26 cellular contexts compared by ENCODE assay signal in the genomic region with DNA sequence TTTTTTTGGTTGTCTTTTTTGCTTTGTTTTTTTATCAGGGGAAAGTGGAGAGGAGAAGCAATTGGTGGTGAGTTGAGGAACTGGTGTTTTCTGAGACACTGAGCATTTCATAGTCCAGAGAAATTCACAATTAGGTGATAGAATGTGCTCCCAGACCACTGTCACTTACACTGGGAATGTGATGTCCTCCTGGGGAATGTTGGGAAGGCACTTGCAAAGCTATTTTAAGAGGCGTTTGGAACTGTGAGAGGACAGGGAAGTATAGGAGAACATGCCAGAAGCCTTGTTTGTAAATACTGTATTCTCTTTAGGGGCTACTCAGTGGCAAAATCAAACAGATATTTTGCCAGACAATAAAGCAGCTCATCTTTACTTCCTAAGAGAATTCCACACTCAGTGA. TPM values are rescaled to one million over a fixed set of nuclear protein-coding genes. Genes with fewer than 3 reads are reported as not detected.
"Had no signal": no experiment of that assay in that cellular context is flagged by ENCODE, and none has a peak within 500 bp of the region (broad histone marks: within the 10 kb centered on the region; RNA-seq: fewer than 3 reads in every experiment).

No MANE protein-coding gene starts in this region.

- H3K4me1 ChIP-seq: breast epithelium, pancreas, prostate gland, tibial nerve, uterus had no signal

- H3K36me3 ChIP-seq: breast epithelium, gastroesophageal sphincter, pancreas, prostate gland, tibial nerve, uterus had no signal

- H3K27ac ChIP-seq: breast epithelium, pancreas, prostate gland, tibial nerve, uterus had no signal

- ATAC-seq: activated naive CD4-positive, alpha-beta T cell treated with anti-CD3 and anti-CD28 coated beads, Interleukin-2, amount 50 U/mL, for 72 hours; activated T-cell treated with anti-CD3 and anti-CD28 coated beads, Interleukin-2, amount 50 U/mL, for 72 hours; gastroesophageal sphincter; naive thymus-derived CD4-positive, alpha-beta T cell; pancreas; stimulated activated naive B cell treated with anti-CD40 and anti-IgM and Interleukin-4, amounts not matched to agents 10 μg/mL and 1 μg/mL and 100 μg/mL, for 72 hours had no signal

- H3K9me3 ChIP-seq: breast epithelium, gastroesophageal sphincter, pancreas, prostate gland, tibial nerve, uterus had no signal

- FAIRE-seq: colon, kidney, pancreas had no signal

- H3K4me3 ChIP-seq: breast epithelium, gastroesophageal sphincter, pancreas, prostate gland, tibial nerve, uterus had no signal

- H3K27me3 ChIP-seq: gastroesophageal sphincter, pancreas, tibial nerve, uterus had no signal

- DNase-seq: activated CD4-positive, alpha-beta T cell treated with anti-CD3 and anti-CD28 coated beads for 4 hours; activated CD4-positive, alpha-beta T cell treated with anti-CD3 and anti-CD28 coated beads, Interleukin-2, amount 50 U/mL, for 4 hours; activated naive CD4-positive, alpha-beta T cell; activated T-cell treated with anti-CD3 and anti-CD28 coated beads for 4 hours; activated T-cell treated with anti-CD3 and anti-CD28 coated beads, Interleukin-2, amount 50 U/mL, for 72 hours; effector memory CD4-positive, alpha-beta T cell; erythroblast; hypothalamus; immature natural killer cell; kidney; naive thymus-derived CD4-positive, alpha-beta T cell; pancreas; retina; stimulated activated CD4-positive, alpha-beta T cell treated with anti-CD3 and anti-CD28 coated beads, Interleukin-15, amount 100 ng/mL, for 24 hours; stimulated activated CD4-positive, alpha-beta T cell treated with anti-CD3 and anti-CD28 coated beads, Interleukin-2, amount 100 ng/mL, for 24 hours; stimulated activated naive B cell treated with anti-CD40 and anti-IgM and Interleukin-4, amounts not matched to agents 10 μg/mL and 1 μg/mL and 100 μg/mL, for 72 hours; T-helper 1 cell; uterus had no signal

RNA-seq across cellular contexts. Expression of a gene that starts 16.0 kb away (rescaled TPM):
- total RNA-seq: activated naive CD4-positive, alpha-beta T cell treated with anti-CD3 and anti-CD28 coated beads, Interleukin-2, amount 50 U/mL, for 72 hours; activated T-cell treated with anti-CD3 and anti-CD28 coated beads, Interleukin-2, amount 50 U/mL, for 72 hours; breast epithelium; dermis microvascular lymphatic vessel endothelial cell; kidney; lung microvascular endothelial cell; naive thymus-derived CD4-positive, alpha-beta T cell; tibial nerve had no signal
- polyA plus RNA-seq: immature natural killer cell; naive thymus-derived CD4-positive, alpha-beta T cell had no signal
